ENCODE assay signal across 21 cellular contexts in the genomic region with DNA sequence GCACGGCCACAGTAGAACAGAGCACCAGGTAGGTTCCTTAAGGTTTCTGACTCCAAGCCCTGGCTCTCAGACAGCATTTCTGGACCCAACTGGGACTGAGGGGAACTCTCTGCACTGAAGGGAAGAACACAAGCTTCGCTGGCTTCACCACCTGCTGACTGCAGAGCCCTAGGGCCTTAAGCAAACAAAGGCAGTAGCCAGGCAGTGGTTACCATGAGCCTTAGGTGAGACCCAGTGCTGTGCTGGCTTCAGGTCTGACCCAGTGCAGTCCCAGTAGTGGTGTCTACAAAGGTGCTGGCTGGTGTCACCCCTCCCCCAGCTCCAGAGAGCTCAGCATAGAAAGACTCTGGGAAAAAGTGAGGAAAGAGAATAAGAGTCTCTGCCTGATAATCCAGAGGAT. TPM values are rescaled to one million over a fixed set of nuclear protein-coding genes. Genes with fewer than 3 reads are reported as not detected.
A peak's percentile ranks its signal among the peaks of the same experiment; 100 is the strongest.
DNase-seq lines count a peak whose midpoint lies in the region; ATAC-seq, FAIRE-seq and TF ChIP-seq lines count a peak whose summit lies in the region.
"Had no signal": no experiment of that assay in that cellular context is flagged by ENCODE, and none has a peak within 500 bp of the region (broad histone marks: within the 10 kb centered on the region; RNA-seq: fewer than 3 reads in every experiment).

No MANE protein-coding gene starts in this region.

- no peak overlapping the region for H4K91ac ChIP-seq in neuronal stem cell (ENCODE audit: low read depth, low read length, poor library complexity)

- no peak overlapping the region for H2BK15ac ChIP-seq in neuronal stem cell (ENCODE audit: low read length)

- no peaks in the 10 kb centered on the region for H3K27me3 ChIP-seq in neuronal stem cell (ENCODE audit: control insufficient read depth in 3 of 3, insufficient read depth in 3 of 3, low read depth in 1 of 3, low read length in 3 of 3)

- peaks cover 0 to 2% of the 10 kb centered on the region in 2 donors for H3K4me1 ChIP-seq in neuronal stem cell (ENCODE audit: control insufficient read depth in 2 of 2, insufficient read depth in 1 of 2, low read depth in 1 of 2, low read length in 2 of 2)

- H3K4me1 Mint-ChIP-seq in HFFc6 (ENCODE audit: low read depth) = peaks cover 31% of the 10 kb centered on the region
- H3K4me1 Mint-ChIP-seq in effector memory CD8-positive, alpha-beta T cell (ENCODE audit: low read depth in 2 of 2) = peaks cover 7 to 24% of the 10 kb centered on the region in 2 donors

- H3K79me1 ChIP-seq in neuronal stem cell (ENCODE audit: low read depth, low read length) = no peaks in the 10 kb centered on the region

- no peak overlapping the region for H3K4ac ChIP-seq in neuronal stem cell (ENCODE audit: low read length)

- peak overlapping the region; percentile 48 for H3K18ac ChIP-seq in neuronal stem cell (ENCODE audit: low read length)

- H3K27ac Mint-ChIP-seq in HFFc6 = peak overlapping the region; percentile 66; the same call in 1 of the 2 replicates
- H3K27ac Mint-ChIP-seq in effector memory CD8-positive, alpha-beta T cell = peak overlapping the region; percentile 36 to 90

- no peaks in the 10 kb centered on the region for H3K9me3 ChIP-seq in neuronal stem cell (replicated peaks in 1 of 2; ENCODE audit: control insufficient read depth in 2 of 2, insufficient read depth in 1 of 2, low read depth in 1 of 2, low read length in 2 of 2)
- H3K9me3 ChIP-seq: SK-N-SH had no signal

- H3K9ac ChIP-seq in neuronal stem cell (ENCODE audit: low read depth, low read length, poor library complexity) = no peak overlapping the region
- H3K9ac ChIP-seq: SK-N-SH had no signal

- no CpG with 5 or more reads among the region's 2 CpGs for WGBS in neuronal stem cell (ENCODE audit: extremely low coverage in 2 of 2, insufficient read length in 2 of 2, insufficient replicate concordance in 1 of 2), 2 donors

- no peak overlapping the region for H3K23ac ChIP-seq in neuronal stem cell (ENCODE audit: low read depth, low read length, poor library complexity)

- no peak overlapping the region for H3K14ac ChIP-seq in neuronal stem cell (ENCODE audit: low read length)

- no peak overlapping the region for H2BK12ac ChIP-seq in neuronal stem cell (ENCODE audit: low read length)

- no peak overlapping the region for H3K4me3 ChIP-seq in neuronal stem cell (ENCODE audit: low read length in 2 of 2)

- ATAC-seq in effector memory CD8-positive, alpha-beta T cell (replicated peaks) = no peak
- ATAC-seq: T-cell had no signal

- no peak overlapping the region for H2BK5ac ChIP-seq in neuronal stem cell (ENCODE audit: low read length)

- H2AK5ac ChIP-seq in neuronal stem cell (ENCODE audit: low read depth, low read length) = no peak overlapping the region

- H3K27me3 Mint-ChIP-seq in HFFc6 (ENCODE audit: insufficient read depth) = no peaks in the 10 kb centered on the region; the same call in 1 of the 2 replicates
- H3K27me3 Mint-ChIP-seq in effector memory CD8-positive, alpha-beta T cell = no peaks in the 10 kb centered on the region
- H3K27me3 Mint-ChIP-seq: T-cell had no signal

- TF ChIP-seq CTCF in HFFc6 (IDR thresholded peaks at IDR 0.05) = no peak

- H2BK120ac ChIP-seq in neuronal stem cell (ENCODE audit: low read depth, low read length) = no peak overlapping the region

- no peak overlapping the region for H2AFZ ChIP-seq in neuronal stem cell (ENCODE audit: low read length)

- H3K9me3 Mint-ChIP-seq in HFFc6 = no peaks in the 10 kb centered on the region
- H3K9me3 Mint-ChIP-seq in effector memory CD8-positive, alpha-beta T cell = no peaks in the 10 kb centered on the region

- no peak for FAIRE-seq in GM19239 (lab: Jason Lieb, UNC)
- FAIRE-seq: GM12892, GM18507, HTR-8/SVneo had no signal

- peaks cover 2 to 31% of the 10 kb centered on the region in 2 donors for H3K36me3 ChIP-seq in neuronal stem cell (replicated peaks in 1 of 2; ENCODE audit: control insufficient read depth in 2 of 2, insufficient read depth in 2 of 2, low read length in 2 of 2)

- no peak overlapping the region for H3K4me3 Mint-ChIP-seq in HFFc6
- no peak overlapping the region for H3K4me3 Mint-ChIP-seq in effector memory CD8-positive, alpha-beta T cell
- H3K4me3 Mint-ChIP-seq: T-cell had no signal

- DNase-seq in ELF-1 (ENCODE audit: low read depth, low spot score) (peak; percentile 69), HFFc6 (no peak), neuronal stem cell (ENCODE audit: low spot score) (no peak), GM19239 (ENCODE audit: insufficient read length, low spot score) (no peak), HK-2 (ENCODE audit: unreplicated experiment) (no peak)
- DNase-seq in effector memory CD8-positive, alpha-beta T cell = no peak
- no peak for DNase-seq in activated CD8-positive, alpha-beta memory T cell treated with anti-CD3 and anti-CD28 coated beads, Interleukin-2, amount 50 U/mL, for 4 hours
- DNase-seq: DMS153, EL, HCEC 1CT, IMR-90, NCI-H1417 treated with DMSO at 0.1 percent for 48 hours, NCI-H2029 treated with DMSO at 0.1 percent for 48 hours, NCI-H2171, SHP77 treated with DMSO at 0.1 percent for 48 hours, SK-N-SH, T-cell had no signal

- H3K4me2 ChIP-seq in neuronal stem cell (ENCODE audit: insufficient read depth, low read length, poor library complexity, severe bottlenecking) = no peak overlapping the region
- H3K4me2 ChIP-seq: SK-N-SH had no signal

- H4K8ac ChIP-seq in neuronal stem cell (ENCODE audit: low read depth, low read length) = no peak overlapping the region

- no peak overlapping the region for H3K27ac ChIP-seq in neuronal stem cell (replicated peaks; ENCODE audit: low read length)
- H3K27ac ChIP-seq: C4-2B had no signal

- peaks cover 60% of the 10 kb centered on the region for H3K36me3 Mint-ChIP-seq in HFFc6 (ENCODE audit: low read depth)
- peaks cover 30% of the 10 kb centered on the region for H3K36me3 Mint-ChIP-seq in effector memory CD8-positive, alpha-beta T cell (ENCODE audit: insufficient read depth)

RNA-seq across cellular contexts. Expression of a gene that starts 59.5 kb away (rescaled TPM):
- total RNA-seq in HFFc6 (2021; fragmentation: NEBNext Ultra II Directional; extraction: Animal tissue kit (Norgen Biotek cat#: 25700)) = 10 to 100 TPM in 5 of 6 experiments, 1 to 10 TPM in 1; 9.8 to 12.9 (median 11.7) TPM
- polyA plus RNA-seq in neuronal stem cell (2013, experiment 1 of 2) = 18.3 TPM
- polyA plus RNA-seq in neuronal stem cell (2013, experiment 2 of 2) = 18.4 TPM
